In genomic region chr9:33677506-33677809, GRCh38 we compare ENCODE assay signal across 8 cellular contexts.
DNase-seq lines count a peak whose midpoint lies in the region; ATAC-seq and TF ChIP-seq lines count a peak whose summit lies in the region.

No MANE protein-coding gene starts in this region.

- no peak overlapping the region for H3K9ac ChIP-seq in SK-N-MC (ENCODE audit: insufficient read length)

- ATAC-seq in HG03175 (IDR thresholded peaks at IDR 0.05; ENCODE audit: unreplicated experiment) (no peak), GM21786 (IDR thresholded peaks at IDR 0.05; ENCODE audit: unreplicated experiment) (no peak), GM21717 (IDR thresholded peaks at IDR 0.05; ENCODE audit: unreplicated experiment) (no peak)

- H3K27me3 Mint-ChIP-seq in Calu3 (ENCODE audit: unreplicated experiment): peaks cover 65% of the 10 kb centered on the region

- CTCF ChIA-PET in Calu3 (lab: Charles Lee): no interaction called here

- no peaks in the 10 kb centered on the region for H3K9me3 Mint-ChIP-seq in Calu3 (ENCODE audit: low read depth, unreplicated experiment)

- TF ChIP-seq CTCF in Calu3 (IDR thresholded peaks at IDR 0.05; ENCODE audit: unreplicated experiment) (no peak), fibroblast of the aortic adventitia (IDR thresholded peaks at IDR 0.05; ENCODE audit: insufficient read depth, low read length) (no peak), retinal pigment epithelial cell (conservative IDR thresholded peaks at IDR 0.05; ENCODE audit: low read depth, low read length) (no peak)

- H3K4me3 ChIP-seq in SK-N-MC: peak overlapping the region; percentile 73
- no peak overlapping the region for H3K4me3 ChIP-seq in fibroblast of the aortic adventitia (ENCODE audit: low read depth, low read length)
- peak overlapping the region; percentile 52 for H3K4me3 ChIP-seq in retinal pigment epithelial cell (ENCODE audit: low read length)

- no peaks in the 10 kb centered on the region for H3K36me3 Mint-ChIP-seq in Calu3 (ENCODE audit: insufficient read depth, unreplicated experiment)

- H3K4me1 Mint-ChIP-seq in Calu3 (ENCODE audit: low read depth, unreplicated experiment): peaks cover 17% of the 10 kb centered on the region

- intact Hi-C loops in Calu3 (cut with micrococcal nuclease; ENCODE audit: unreplicated experiment): no loop called here

- no peaks in the 10 kb centered on the region for H3K36me3 ChIP-seq in SK-N-MC (ENCODE audit: insufficient read depth, low read length)

- no peak overlapping the region for H3K27ac ChIP-seq in SK-N-MC

- no peaks in the 10 kb centered on the region for H3K9me3 ChIP-seq in SK-N-MC (ENCODE audit: low read depth, low read length)

- no peak overlapping the region for H3K27ac Mint-ChIP-seq in Calu3 (ENCODE audit: unreplicated experiment)

- DNase-seq in Calu3 (no peak), SK-N-MC (ENCODE audit: low read depth, low spot score) (no peak), fibroblast of the aortic adventitia (ENCODE audit: low read depth) (peak; percentile 1), retinal pigment epithelial cell (ENCODE audit: low read depth) (no peak), NCI-H2196 treated with DMSO at 0.1 percent for 48 hours (lab: John Stamatoyannopoulos, UW; ENCODE audit: unreplicated experiment) (no peak)

- peak overlapping the region; percentile 70 for H3K4me3 Mint-ChIP-seq in Calu3 (ENCODE audit: low read depth, unreplicated experiment)

- no TSS peak for BruUV-seq in Calu3 (replicated peaks; lab: Mats Ljungman, UMichigan)
